Comparison of ENCODE assay signal across 13 cellular contexts in the genomic region with DNA sequence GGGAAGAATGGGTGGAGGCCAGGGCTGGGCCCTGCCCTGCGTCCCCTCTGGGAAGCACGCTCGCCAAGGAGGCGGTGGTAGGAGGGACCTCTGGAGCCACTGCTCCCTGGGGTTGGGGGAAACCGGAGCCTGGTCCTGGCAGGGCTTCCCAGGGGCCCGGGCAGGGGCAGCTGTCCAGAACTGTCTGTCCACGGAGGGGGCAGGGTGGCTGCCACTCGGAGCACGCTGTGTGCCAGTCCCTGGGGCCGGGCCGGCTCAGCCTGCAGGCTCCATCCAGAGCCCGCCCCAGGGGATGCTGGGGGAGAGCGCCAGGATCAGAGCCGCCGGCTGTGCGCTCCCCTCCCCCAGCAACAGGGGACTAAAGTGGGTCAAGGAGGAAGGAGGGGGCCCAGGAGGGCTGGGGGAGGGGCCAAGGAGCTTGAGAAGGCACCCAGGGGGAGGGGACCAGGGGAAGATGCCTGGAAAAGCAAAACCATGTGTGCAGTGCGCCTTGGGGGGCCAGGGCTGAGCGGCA. TPM values are rescaled to one million over a fixed set of nuclear protein-coding genes. Genes with fewer than 3 reads are reported as not detected.
DNase-seq lines count a peak whose midpoint lies in the region; ATAC-seq and TF ChIP-seq lines count a peak whose summit lies in the region.
"Had no signal": no experiment of that assay in that cellular context is flagged by ENCODE, and none has a peak within 500 bp of the region (broad histone marks: within the 10 kb centered on the region; RNA-seq: fewer than 3 reads in every experiment).

No MANE protein-coding gene starts in this region.

- intact Hi-C loops in left colon (cut with DNase I, micrococcal nuclease), result no loop called here

- H3K4me3 ChIP-seq in choroid plexus epithelial cell (ENCODE audit: low read depth, low read length), result no peak overlapping the region

- DNase-seq in D341Med (ENCODE audit: low spot score), result peak; percentile 59
- DNase-seq in choroid plexus epithelial cell (ENCODE audit: low read depth), result peak; percentile 55
- DNase-seq in left colon, result peak; percentile 45 to 52
- DNase-seq in retina, result peak; percentile 87
- no peak for DNase-seq in effector CD8-positive, alpha-beta T cell (lab: John Stamatoyannopoulos, UW)
- no peak for DNase-seq in COLO829 (ENCODE audit: low spot score)
- DNase-seq: activated CD8-positive, alpha-beta T cell treated with anti-CD3 and anti-CD28 coated beads for 36 hours; AML-193; central memory CD4-positive, alpha-beta T cell; NCI-H1930 had no signal

- no peak for TF ChIP-seq CTCF in choroid plexus epithelial cell (conservative IDR thresholded peaks at IDR 0.05; ENCODE audit: low read depth, low read length)

- peak; percentile 15 for ATAC-seq in left colon
- no peak for ATAC-seq in HG03520 (IDR thresholded peaks at IDR 0.05; ENCODE audit: unreplicated experiment)
- no peak for ATAC-seq in GM19023 (IDR thresholded peaks at IDR 0.05; ENCODE audit: unreplicated experiment)
- ATAC-seq: activated CD8-positive, alpha-beta T cell treated with anti-CD3 and anti-CD28 coated beads for 36 hours had no signal

RNA-seq across cellular contexts. Expression of gene ZNF423, which starts 21.4 kb away (rescaled TPM):
- 10 to 100 TPM in 1 of 2 donors, 1 to 10 TPM in 1; 8.2 to 10.5 TPM for total RNA-seq in left colon
- total RNA-seq: activated CD8-positive, alpha-beta T cell treated with anti-CD3 and anti-CD28 coated beads for 36 hours; SK-MEL-5 had no signal

Comparison
In these comparisons a context has a peak if more than half of its experiments do, and no peak if none do; other contexts are left out.
1. DNase-seq: peak in D341Med (single experiment), choroid plexus epithelial cell (single experiment), left colon (2 of 2) and retina (single experiment); none in effector CD8-positive, alpha-beta T cell (single experiment) and COLO829 (single experiment).